Comparison of ENCODE assay signal across 22 cellular contexts in the genomic region with DNA sequence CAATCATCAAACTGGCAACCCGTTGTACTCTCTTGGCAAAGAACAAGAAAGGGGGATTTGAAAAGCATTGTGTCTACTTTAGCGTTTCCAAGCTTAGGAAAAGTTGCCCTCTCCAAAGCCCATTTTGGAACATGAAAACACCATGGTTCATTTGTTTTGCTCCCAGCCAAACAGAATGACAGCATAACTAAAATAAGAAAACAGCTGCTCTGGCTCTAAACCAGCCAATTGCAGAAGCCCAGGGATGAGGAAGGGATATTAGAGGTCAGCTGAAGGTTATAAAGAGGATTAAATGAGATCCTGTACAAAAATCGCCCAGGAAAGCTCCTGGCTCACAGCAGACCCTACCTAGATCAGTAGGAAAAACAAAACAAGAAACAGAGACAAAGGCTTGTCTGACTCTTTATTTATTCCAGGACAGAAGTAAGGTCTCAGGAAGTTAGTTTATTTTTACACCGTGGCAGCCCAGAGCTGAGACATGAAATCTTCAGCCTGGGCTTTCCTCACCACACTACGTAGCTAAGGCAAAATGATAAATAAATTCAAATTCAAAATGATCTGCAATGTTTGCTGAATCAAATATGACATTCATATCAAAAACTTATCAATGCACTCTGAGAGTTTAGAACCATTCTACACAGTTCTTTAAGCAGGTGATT. TPM values are rescaled to one million over a fixed set of nuclear protein-coding genes. Genes with fewer than 3 reads are reported as not detected.
DNase-seq lines count a peak whose midpoint lies in the region; ATAC-seq and TF ChIP-seq lines count a peak whose summit lies in the region.
"Had no signal": no experiment of that assay in that cellular context is flagged by ENCODE, and none has a peak within 500 bp of the region (broad histone marks: within the 10 kb centered on the region; RNA-seq: fewer than 3 reads in every experiment).

No MANE protein-coding gene starts in this region.

- ATAC-seq in HG02970 (IDR thresholded peaks at IDR 0.05; ENCODE audit: low FRiP score, unreplicated experiment) = no peak
- ATAC-seq: effector memory CD8-positive, alpha-beta T cell had no signal

- H3K4me2 ChIP-seq in smooth muscle cell = no peak overlapping the region

- peak overlapping the region; percentile 7 for H2AFZ ChIP-seq in smooth muscle cell (ENCODE audit: low read depth)

- no peaks in the 10 kb centered on the region for H3K4me1 ChIP-seq in smooth muscle cell (ENCODE audit: low read depth)
- peaks cover 0 to 9% (median 3%) of the 10 kb centered on the region in 4 donors for H3K4me1 ChIP-seq in sigmoid colon
- H3K4me1 ChIP-seq: breast epithelium had no signal

- H3K4me3 ChIP-seq in MG63 (no peak overlapping the region), cardiac fibroblast (replicated peaks in 1 of 2; ENCODE audit: low read depth in 2 of 2, low read length in 2 of 2) (no peak overlapping the region), smooth muscle cell (no peak overlapping the region), sigmoid colon (no peak overlapping the region), H7 (ENCODE audit: insufficient read depth, low read depth, low read length) (no peak overlapping the region)
- H3K4me3 ChIP-seq: breast epithelium had no signal

- no peaks in the 10 kb centered on the region for H3K79me2 ChIP-seq in smooth muscle cell (ENCODE audit: low read depth)

- H3K9me3 ChIP-seq in MG63 = no peaks in the 10 kb centered on the region
- no peaks in the 10 kb centered on the region for H3K9me3 ChIP-seq in smooth muscle cell (replicated peaks; ENCODE audit: low read depth)
- no peaks in the 10 kb centered on the region for H3K9me3 ChIP-seq in sigmoid colon
- H3K9me3 ChIP-seq: breast epithelium had no signal

- intact Hi-C loops in sigmoid colon (cut with DNase I) = no loop called here

- no peak overlapping the region for H3K9ac ChIP-seq in smooth muscle cell (ENCODE audit: low read depth)

- H3K27me3 ChIP-seq in MG63 (no peaks in the 10 kb centered on the region), smooth muscle cell (ENCODE audit: low read depth) (no peaks in the 10 kb centered on the region), sigmoid colon (no peaks in the 10 kb centered on the region), H7 (ENCODE audit: control insufficient read depth, insufficient read depth, low read length) (no peaks in the 10 kb centered on the region)
- H3K27me3 ChIP-seq: breast epithelium had no signal

- H3K36me3 ChIP-seq in MG63 (no peaks in the 10 kb centered on the region), smooth muscle cell (ENCODE audit: low read depth) (no peaks in the 10 kb centered on the region), sigmoid colon (no peaks in the 10 kb centered on the region), H7 (replicated peaks; ENCODE audit: control insufficient read depth, insufficient read depth, low read length) (no peaks in the 10 kb centered on the region)
- H3K36me3 ChIP-seq: breast epithelium had no signal

- no peak for TF ChIP-seq EP300 in sigmoid colon (IDR thresholded peaks at IDR 0.05)

- no peaks in the 10 kb centered on the region for H4K20me1 ChIP-seq in smooth muscle cell (ENCODE audit: low read depth)

- WGBS in smooth muscle cell (ENCODE audit: low lambda C conversion rate) = 71% methylated on average over 5 of the region's 5 CpGs
- WGBS in sigmoid colon, 2 donors = 54 to 71% methylated on average over 5 of the region's 5 CpGs

- TF ChIP-seq POLR2A in sigmoid colon (IDR thresholded peaks at IDR 0.05) = no peak

- H3F3A ChIP-seq in smooth muscle cell (ENCODE audit: low read depth) = no peaks in the 10 kb centered on the region

- H3K27ac ChIP-seq in smooth muscle cell (ENCODE audit: low read depth) (no peak overlapping the region), sigmoid colon (peak overlapping the region in 1 of 4 donors; percentile 6)
- H3K27ac ChIP-seq: breast epithelium had no signal

- TF ChIP-seq CTCF in cardiac fibroblast (IDR thresholded peaks at IDR 0.05; ENCODE audit: low read depth, low read length) (no peak), smooth muscle cell (IDR thresholded peaks at IDR 0.05; ENCODE audit: borderline replicate concordance, insufficient read depth, poor library complexity, severe bottlenecking) (no peak), sigmoid colon (IDR thresholded peaks at IDR 0.05) (no peak)

- peak; percentile 44 for DNase-seq in MG63
- peak; percentile 4 to 32 for DNase-seq in cardiac fibroblast (ENCODE audit: low read depth in 2 of 2)
- DNase-seq in iris pigment epithelial cell (ENCODE audit: low read depth) = peak; percentile 62
- no peak for DNase-seq in smooth muscle cell (lab: John Stamatoyannopoulos, UW; ENCODE audit: unreplicated experiment)
- DNase-seq in sigmoid colon = no peak
- DNase-seq in H7 = no peak
- DNase-seq in NCI-H69 (lab: John Stamatoyannopoulos, UW) = no peak
- DNase-seq: activated CD4-positive, CD25-positive, alpha-beta regulatory T cell treated with anti-CD3 and anti-CD28 coated beads, Interleukin-2, amount 50 U/mL, for 72 hours; activated CD8-positive, alpha-beta memory T cell treated with anti-CD3 and anti-CD28 coated beads, Interleukin-2, amount 50 U/mL, for 48 hours; activated naive CD4-positive, alpha-beta T cell treated with anti-CD3 and anti-CD28 coated beads for 36 hours; AML-193; effector memory CD8-positive, alpha-beta T cell; foreskin melanocyte; GOT3; NCI-H1417; NCI-H526; RPMI8226 had no signal

RNA-seq across cellular contexts. Expression of a gene that starts 25.8 kb away (rescaled TPM):
- 1.1 and 6.6 TPM in 2 replicates for total RNA-seq in MG63 (2014; rRNA removed; shearing (Covaris generic); ENCODE audit: low replicate concordance)
- total RNA-seq in smooth muscle cell (0.40 and 0.49 TPM in 2 replicates), sigmoid colon (under 1 TPM in 3 of 4 donors, not detected in 1; 0.68 to 0.99 (median 0.71) TPM)
- polyA plus RNA-seq in smooth muscle cell (0.30 TPM in 1 of 2 replicates, not detected in the other), sigmoid colon (under 1 TPM in 2 of 3 donors, not detected in 1; 0.35 to 0.60 TPM)
- total RNA-seq in H7 (2014; rRNA removed; shearing (Covaris generic)) = not detected in 2 replicates
- polyA plus RNA-seq: neural cell had no signal

RNA-seq across cellular contexts. Expression of a gene that starts 50.4 kb away (rescaled TPM):
- total RNA-seq in MG63 (2014; rRNA removed; shearing (Covaris generic); ENCODE audit: low replicate concordance) = 45.6 and 97.8 TPM in 2 replicates
- total RNA-seq in smooth muscle cell (184 and 250 TPM in 2 replicates), sigmoid colon (10 to 100 TPM; 22.5 to 26.9 (median 25.3) TPM)
- polyA plus RNA-seq in smooth muscle cell (81.6 and 99.5 TPM in 2 replicates), sigmoid colon (10 to 100 TPM in 2 of 3 donors, 1 to 10 TPM in 1; 7.8 to 18.0 (median 17.1) TPM)
- total RNA-seq in H7 (2014; rRNA removed; shearing (Covaris generic)) = 28.2 and 40.3 TPM in 2 replicates

RNA-seq across cellular contexts. Expression of a gene that starts 50.5 kb away (rescaled TPM):
- 95.0 and 201 TPM in 2 replicates for total RNA-seq in MG63 (2014; rRNA removed; shearing (Covaris generic); ENCODE audit: low replicate concordance)
- total RNA-seq in smooth muscle cell = 75.3 and 99.4 TPM in 2 replicates
- polyA plus RNA-seq in smooth muscle cell = 27.0 and 34.5 TPM in 2 replicates
- total RNA-seq in sigmoid colon = 10 to 100 TPM; 30.8 to 44.6 (median 37.1) TPM
- 10 to 100 TPM in 1 of 3 donors, 1 to 10 TPM in 2; 4.2 to 18.9 (median 8.6) TPM for polyA plus RNA-seq in sigmoid colon
- 39.6 and 52.7 TPM in 2 replicates for total RNA-seq in H7 (2014; rRNA removed; shearing (Covaris generic))

RNA-seq across cellular contexts. Expression of a gene that starts 52.7 kb away (rescaled TPM):
- not detected in 2 replicates for total RNA-seq in MG63 (2014; rRNA removed; shearing (Covaris generic); ENCODE audit: low replicate concordance)
- total RNA-seq in smooth muscle cell = not detected in 2 replicates
- polyA plus RNA-seq in smooth muscle cell = not detected in 2 replicates
- total RNA-seq in sigmoid colon = under 1 TPM in 1 of 4 donors, not detected in 3; 0.27 TPM
- not detected for polyA plus RNA-seq in sigmoid colon
- not detected in 2 replicates for total RNA-seq in H7 (2014; rRNA removed; shearing (Covaris generic))
- total RNA-seq: activated naive CD4-positive, alpha-beta T cell treated with anti-CD3 and anti-CD28 coated beads for 36 hours; kidney epithelial cell; T-helper 1 cell treated with Interleukin-12 subunit alpha and Interleukin-12 subunit beta and Interleukin-4 antibody, amounts not matched to agents 30 ng/mL and 1 ng/mL, for 36 hours had no signal
- polyA plus RNA-seq: neural cell had no signal

Comparison
In these comparisons a context has a peak if more than half of its experiments do, and no peak if none do; other contexts are left out.
1. DNase-seq: peak in MG63 (single experiment), cardiac fibroblast (2 of 2) and iris pigment epithelial cell (single experiment); none in smooth muscle cell (single experiment), sigmoid colon (single experiment), H7 (single experiment) and NCI-H69 (single experiment).